In the genomic region with DNA sequence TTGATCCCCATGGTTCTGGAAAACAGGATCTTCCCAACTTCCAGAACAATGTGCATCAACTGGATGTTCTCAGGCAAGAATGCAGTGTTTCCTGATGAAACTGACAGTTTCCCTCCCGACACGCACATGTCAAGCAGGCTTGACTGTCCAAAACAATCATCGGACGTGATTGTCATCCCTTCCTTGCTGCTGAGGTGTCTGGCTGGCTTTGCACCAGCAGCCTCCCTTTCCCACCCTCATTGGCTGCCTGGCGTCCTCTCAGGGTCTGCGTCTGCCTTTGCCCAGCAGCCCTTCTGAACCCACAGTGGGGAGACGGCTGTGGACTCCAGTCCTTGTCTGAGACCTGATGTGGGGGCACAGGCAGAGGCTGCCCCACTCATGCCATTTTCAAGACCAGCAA, we compare ENCODE assay signal across 22 cellular contexts.
"Had no signal": no experiment of that assay in that cellular context is flagged by ENCODE, and none has a peak within 500 bp of the region (broad histone marks: within the 10 kb centered on the region; RNA-seq: fewer than 3 reads in every experiment).

No MANE protein-coding gene starts in this region.

- DNase-seq: activated B cell treated with CpG ODN at 0.5 μM for 24 hours; activated CD4-positive, alpha-beta T cell treated with anti-CD3 and anti-CD28 coated beads for 48 hours; activated CD8-positive, alpha-beta T cell treated with anti-CD3 and anti-CD28 coated beads for 36 hours; activated effector memory CD4-positive, alpha-beta T cell treated with Interleukin-2 at 50 U/mL for 16 hours; activated T-cell treated with anti-CD3 and anti-CD28 coated beads, Interleukin-2, amount 50 U/mL, for 4 hours; amniotic stem cell; effector memory CD4-positive, alpha-beta T cell; glutamatergic neuron; immature natural killer cell; mucosa of descending colon; naive thymus-derived CD4-positive, alpha-beta T cell; ovary; small intestine; stimulated activated naive CD8-positive, alpha-beta T cell treated with anti-CD3 and anti-CD28 coated beads, Interleukin-15, Interleukin-2, amounts not matched to agents 100 U/mL and 50 U/mL, for 24 hours; SW 1271 had no signal

- H3K9me3 Mint-ChIP-seq: activated B cell treated with CpG ODN at 0.5 μM for 24 hours; activated CD8-positive, alpha-beta T cell treated with anti-CD3 and anti-CD28 coated beads for 36 hours; activated naive CD4-positive, alpha-beta T cell treated with anti-CD3 and anti-CD28 coated beads, Interleukin-2, amount 50 U/mL, for 72 hours; activated T-cell treated with anti-CD3 and anti-CD28 coated beads, Interleukin-2, amount 50 U/mL, for 4 hours; central memory CD8-positive, alpha-beta T cell; immature natural killer cell; memory B cell; naive thymus-derived CD4-positive, alpha-beta T cell had no signal

- H3K27me3 ChIP-seq: body of pancreas, ovary had no signal

- H3K27ac ChIP-seq: ovary, SJSA1 had no signal

- H3K4me3 ChIP-seq: body of pancreas, coronary artery, mucosa of descending colon, ovary, SJSA1 had no signal

- H3K36me3 Mint-ChIP-seq: activated naive CD4-positive, alpha-beta T cell treated with anti-CD3 and anti-CD28 coated beads, Interleukin-2, amount 50 U/mL, for 72 hours had no signal

- H3K9me3 ChIP-seq: body of pancreas, mucosa of descending colon, ovary, SJSA1 had no signal

- H3K27ac Mint-ChIP-seq: activated B cell treated with CpG ODN at 0.5 μM for 24 hours; activated CD8-positive, alpha-beta T cell treated with anti-CD3 and anti-CD28 coated beads for 36 hours; memory B cell had no signal

- H3K36me3 ChIP-seq: ovary, SJSA1 had no signal

- FAIRE-seq: small intestine, TTC549 had no signal

- H3K4me1 Mint-ChIP-seq: central memory CD8-positive, alpha-beta T cell had no signal

- ATAC-seq: activated CD8-positive, alpha-beta T cell treated with anti-CD3 and anti-CD28 coated beads for 36 hours; activated naive CD4-positive, alpha-beta T cell treated with anti-CD3 and anti-CD28 coated beads, Interleukin-2, amount 50 U/mL, for 72 hours; activated T-cell treated with anti-CD3 and anti-CD28 coated beads, Interleukin-2, amount 50 U/mL, for 4 hours; body of pancreas; mucosa of descending colon; naive thymus-derived CD4-positive, alpha-beta T cell; stimulated activated naive CD8-positive, alpha-beta T cell treated with anti-CD3 and anti-CD28 coated beads, Interleukin-15, Interleukin-2, amounts not matched to agents 100 U/mL and 50 U/mL, for 24 hours had no signal

- H3K4me3 Mint-ChIP-seq: activated B cell treated with CpG ODN at 0.5 μM for 24 hours; activated CD8-positive, alpha-beta T cell treated with anti-CD3 and anti-CD28 coated beads for 36 hours; activated T-cell treated with anti-CD3 and anti-CD28 coated beads, Interleukin-2, amount 50 U/mL, for 4 hours; central memory CD8-positive, alpha-beta T cell; immature natural killer cell; memory B cell; naive thymus-derived CD4-positive, alpha-beta T cell had no signal

- H3K27me3 Mint-ChIP-seq: activated B cell treated with CpG ODN at 0.5 μM for 24 hours; activated CD8-positive, alpha-beta T cell treated with anti-CD3 and anti-CD28 coated beads for 36 hours; central memory CD8-positive, alpha-beta T cell; memory B cell; naive thymus-derived CD4-positive, alpha-beta T cell had no signal
